ENCODE assay signal across 1 cellular context in the genomic region with DNA sequence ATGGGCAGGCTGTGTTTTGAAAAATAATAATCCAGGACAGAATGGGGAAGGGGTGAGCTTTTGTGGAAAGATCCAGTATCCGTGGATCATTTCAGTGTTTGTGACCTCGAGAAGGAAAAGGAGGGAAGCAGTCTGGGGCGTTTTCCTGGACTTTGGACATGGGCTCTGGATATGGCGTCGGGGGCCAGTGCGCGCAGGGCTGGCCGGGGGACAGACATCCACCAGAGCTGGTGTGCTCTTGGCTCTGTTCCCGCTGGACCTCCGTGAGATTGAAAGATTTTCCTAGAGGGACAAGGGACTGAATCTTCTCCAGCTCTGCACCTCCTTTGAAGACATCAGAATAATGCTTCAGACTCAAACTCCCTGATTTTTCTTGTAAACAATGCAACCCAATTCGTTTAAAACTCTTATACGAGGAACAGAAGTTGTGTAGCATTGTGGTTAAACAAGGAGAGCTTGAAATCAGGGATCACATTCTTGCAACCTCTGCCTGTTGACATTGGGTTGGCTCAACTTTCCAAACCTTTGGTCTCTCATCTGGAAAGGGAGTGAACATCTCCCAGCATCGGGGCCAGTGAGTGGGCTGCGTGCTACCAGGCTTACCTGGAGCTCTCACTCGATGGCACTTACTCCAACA.
TF ChIP-seq lines count a peak whose summit lies in the region.

No MANE protein-coding gene starts in this region.

TF ChIP-seq in HepG2, 621 proteins besides CTCF, POLR2A, EP300 and RAD21 (continued from another document and continues in another):
- TF ChIP-seq, protein P1, sequence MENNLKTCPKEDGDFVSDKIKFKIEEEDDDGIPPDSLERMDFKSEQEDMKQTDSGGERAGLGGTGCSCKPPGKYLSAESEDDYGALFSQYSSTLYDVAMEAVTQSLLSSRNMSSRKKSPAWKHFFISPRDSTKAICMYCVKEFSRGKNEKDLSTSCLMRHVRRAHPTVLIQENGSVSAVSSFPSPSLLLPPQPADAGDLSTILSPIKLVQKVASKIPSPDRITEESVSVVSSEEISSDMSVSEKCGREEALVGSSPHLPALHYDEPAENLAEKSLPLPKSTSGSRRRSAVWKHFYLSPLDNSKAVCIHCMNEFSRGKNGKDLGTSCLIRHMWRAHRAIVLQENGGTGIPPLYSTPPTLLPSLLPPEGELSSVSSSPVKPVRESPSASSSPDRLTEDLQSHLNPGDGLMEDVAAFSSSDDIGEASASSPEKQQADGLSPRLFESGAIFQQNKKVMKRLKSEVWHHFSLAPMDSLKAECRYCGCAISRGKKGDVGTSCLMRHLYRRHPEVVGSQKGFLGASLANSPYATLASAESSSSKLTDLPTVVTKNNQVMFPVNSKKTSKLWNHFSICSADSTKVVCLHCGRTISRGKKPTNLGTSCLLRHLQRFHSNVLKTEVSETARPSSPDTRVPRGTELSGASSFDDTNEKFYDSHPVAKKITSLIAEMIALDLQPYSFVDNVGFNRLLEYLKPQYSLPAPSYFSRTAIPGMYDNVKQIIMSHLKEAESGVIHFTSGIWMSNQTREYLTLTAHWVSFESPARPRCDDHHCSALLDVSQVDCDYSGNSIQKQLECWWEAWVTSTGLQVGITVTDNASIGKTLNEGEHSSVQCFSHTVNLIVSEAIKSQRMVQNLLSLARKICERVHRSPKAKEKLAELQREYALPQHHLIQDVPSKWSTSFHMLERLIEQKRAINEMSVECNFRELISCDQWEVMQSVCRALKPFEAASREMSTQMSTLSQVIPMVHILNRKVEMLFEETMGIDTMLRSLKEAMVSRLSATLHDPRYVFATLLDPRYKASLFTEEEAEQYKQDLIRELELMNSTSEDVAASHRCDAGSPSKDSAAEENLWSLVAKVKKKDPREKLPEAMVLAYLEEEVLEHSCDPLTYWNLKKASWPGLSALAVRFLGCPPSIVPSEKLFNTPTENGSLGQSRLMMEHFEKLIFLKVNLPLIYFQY (CRISPR knock-in tag; IDR thresholded peaks at IDR 0.05; ENCODE audit: borderline replicate concordance), result peak; percentile 78; the same call in 1 of the 2 replicates
- peak; percentile 27; the same call in 1 of the 2 replicates for TF ChIP-seq ZNF124 (CRISPR knock-in tag; IDR thresholded peaks at IDR 0.05)
- TF ChIP-seq ZNF256 (CRISPR knock-in tag; conservative IDR thresholded peaks at IDR 0.05), result peak; percentile 20; the same call in 1 of the 2 replicates
- 0 out of 2 replicates have a peak, but pooled peaks have one; percentile 4 for TF ChIP-seq ZNF709 (CRISPR knock-in tag; IDR thresholded peaks at IDR 0.05)
- TF ChIP-seq, protein P2, sequence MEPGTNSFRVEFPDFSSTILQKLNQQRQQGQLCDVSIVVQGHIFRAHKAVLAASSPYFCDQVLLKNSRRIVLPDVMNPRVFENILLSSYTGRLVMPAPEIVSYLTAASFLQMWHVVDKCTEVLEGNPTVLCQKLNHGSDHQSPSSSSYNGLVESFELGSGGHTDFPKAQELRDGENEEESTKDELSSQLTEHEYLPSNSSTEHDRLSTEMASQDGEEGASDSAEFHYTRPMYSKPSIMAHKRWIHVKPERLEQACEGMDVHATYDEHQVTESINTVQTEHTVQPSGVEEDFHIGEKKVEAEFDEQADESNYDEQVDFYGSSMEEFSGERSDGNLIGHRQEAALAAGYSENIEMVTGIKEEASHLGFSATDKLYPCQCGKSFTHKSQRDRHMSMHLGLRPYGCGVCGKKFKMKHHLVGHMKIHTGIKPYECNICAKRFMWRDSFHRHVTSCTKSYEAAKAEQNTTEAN (CRISPR knock-in tag; conservative IDR thresholded peaks at IDR 0.05), result peak; percentile 67; the same call in 1 of the 2 replicates
- TF ChIP-seq ZNF143 (CRISPR knock-in tag; IDR thresholded peaks at IDR 0.05), result peak; percentile 36; the same call in 1 of the 2 replicates
- TF ChIP-seq ATF2 (CRISPR knock-in tag; IDR thresholded peaks at IDR 0.05), result peak; percentile 65; the same call in 1 of the 2 replicates
- TF ChIP-seq, protein P3, sequence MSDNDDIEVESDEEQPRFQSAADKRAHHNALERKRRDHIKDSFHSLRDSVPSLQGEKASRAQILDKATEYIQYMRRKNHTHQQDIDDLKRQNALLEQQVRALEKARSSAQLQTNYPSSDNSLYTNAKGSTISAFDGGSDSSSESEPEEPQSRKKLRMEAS (IDR thresholded peaks at IDR 0.05), result peak; percentile 64
- TF ChIP-seq, protein P4, sequence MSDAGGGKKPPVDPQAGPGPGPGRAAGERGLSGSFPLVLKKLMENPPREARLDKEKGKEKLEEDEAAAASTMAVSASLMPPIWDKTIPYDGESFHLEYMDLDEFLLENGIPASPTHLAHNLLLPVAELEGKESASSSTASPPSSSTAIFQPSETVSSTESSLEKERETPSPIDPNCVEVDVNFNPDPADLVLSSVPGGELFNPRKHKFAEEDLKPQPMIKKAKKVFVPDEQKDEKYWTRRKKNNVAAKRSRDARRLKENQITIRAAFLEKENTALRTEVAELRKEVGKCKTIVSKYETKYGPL (CRISPR knock-in tag; IDR thresholded peaks at IDR 0.05), result 0 out of 2 replicates have a peak, but pooled peaks have one; percentile 27
- peak; percentile 84 for TF ChIP-seq ZNF18 (CRISPR knock-in tag; IDR thresholded peaks at IDR 0.05; ENCODE audit: insufficient replicate concordance)
- TF ChIP-seq FOXC1 (CRISPR knock-in tag; IDR thresholded peaks at IDR 0.05; ENCODE audit: borderline replicate concordance), result 0 out of 2 replicates have a peak, but pooled peaks have one; percentile 68
- peak; percentile 77 for TF ChIP-seq HDAC2 (CRISPR knock-in tag; IDR thresholded peaks at IDR 0.05)
- peak; percentile 48; the same call in 1 of the 2 replicates for TF ChIP-seq KDM5B (CRISPR knock-in tag; IDR thresholded peaks at IDR 0.05; ENCODE audit: borderline replicate concordance)
- TF ChIP-seq KDM4B (CRISPR knock-in tag; IDR thresholded peaks at IDR 0.05), result peak; percentile 49; the same call in 1 of the 2 replicates
- TF ChIP-seq HNF4A (CRISPR knock-in tag; IDR thresholded peaks at IDR 0.05), result peak; percentile 90
- no peak for TF ChIP-seq ELF4 (CRISPR knock-in tag; IDR thresholded peaks at IDR 0.05; ENCODE audit: borderline replicate concordance)
- TF ChIP-seq SP5 (CRISPR knock-in tag; IDR thresholded peaks at IDR 0.05; ENCODE audit: borderline replicate concordance, low read depth), result peak; percentile 33; the same call in 1 of the 2 replicates
- 0 out of 2 replicates have a peak, but pooled peaks have one; percentile 21 for TF ChIP-seq RCOR2 (CRISPR knock-in tag; IDR thresholded peaks at IDR 0.05)
- TF ChIP-seq HDAC1 (CRISPR knock-in tag; IDR thresholded peaks at IDR 0.05), result peak; percentile 76
- peak; percentile 44 for TF ChIP-seq SAP130 (CRISPR knock-in tag; IDR thresholded peaks at IDR 0.05; ENCODE audit: low read depth)
- 0 out of 2 replicates have a peak, but pooled peaks have one; percentile 19 for TF ChIP-seq ZFY (CRISPR knock-in tag; IDR thresholded peaks at IDR 0.05)
- TF ChIP-seq, protein P5, sequence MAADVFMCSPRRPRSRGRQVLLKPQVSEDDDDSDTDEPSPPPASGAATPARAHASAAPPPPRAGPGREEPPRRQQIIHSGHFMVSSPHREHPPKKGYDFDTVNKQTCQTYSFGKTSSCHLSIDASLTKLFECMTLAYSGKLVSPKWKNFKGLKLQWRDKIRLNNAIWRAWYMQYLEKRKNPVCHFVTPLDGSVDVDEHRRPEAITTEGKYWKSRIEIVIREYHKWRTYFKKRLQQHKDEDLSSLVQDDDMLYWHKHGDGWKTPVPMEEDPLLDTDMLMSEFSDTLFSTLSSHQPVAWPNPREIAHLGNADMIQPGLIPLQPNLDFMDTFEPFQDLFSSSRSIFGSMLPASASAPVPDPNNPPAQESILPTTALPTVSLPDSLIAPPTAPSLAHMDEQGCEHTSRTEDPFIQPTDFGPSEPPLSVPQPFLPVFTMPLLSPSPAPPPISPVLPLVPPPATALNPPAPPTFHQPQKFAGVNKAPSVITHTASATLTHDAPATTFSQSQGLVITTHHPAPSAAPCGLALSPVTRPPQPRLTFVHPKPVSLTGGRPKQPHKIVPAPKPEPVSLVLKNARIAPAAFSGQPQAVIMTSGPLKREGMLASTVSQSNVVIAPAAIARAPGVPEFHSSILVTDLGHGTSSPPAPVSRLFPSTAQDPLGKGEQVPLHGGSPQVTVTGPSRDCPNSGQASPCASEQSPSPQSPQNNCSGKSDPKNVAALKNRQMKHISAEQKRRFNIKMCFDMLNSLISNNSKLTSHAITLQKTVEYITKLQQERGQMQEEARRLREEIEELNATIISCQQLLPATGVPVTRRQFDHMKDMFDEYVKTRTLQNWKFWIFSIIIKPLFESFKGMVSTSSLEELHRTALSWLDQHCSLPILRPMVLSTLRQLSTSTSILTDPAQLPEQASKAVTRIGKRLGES (CRISPR knock-in tag; IDR thresholded peaks at IDR 0.05; ENCODE audit: borderline replicate concordance), result peak; percentile 59; the same call in 1 of the 2 replicates
- TF ChIP-seq ATF5 (CRISPR knock-in tag; IDR thresholded peaks at IDR 0.05; ENCODE audit: low read depth), result no peak
- 0 out of 2 replicates have a peak, but pooled peaks have one; percentile 68 for TF ChIP-seq ZNF549 (CRISPR knock-in tag; IDR thresholded peaks at IDR 0.05)
- TF ChIP-seq, protein P6, sequence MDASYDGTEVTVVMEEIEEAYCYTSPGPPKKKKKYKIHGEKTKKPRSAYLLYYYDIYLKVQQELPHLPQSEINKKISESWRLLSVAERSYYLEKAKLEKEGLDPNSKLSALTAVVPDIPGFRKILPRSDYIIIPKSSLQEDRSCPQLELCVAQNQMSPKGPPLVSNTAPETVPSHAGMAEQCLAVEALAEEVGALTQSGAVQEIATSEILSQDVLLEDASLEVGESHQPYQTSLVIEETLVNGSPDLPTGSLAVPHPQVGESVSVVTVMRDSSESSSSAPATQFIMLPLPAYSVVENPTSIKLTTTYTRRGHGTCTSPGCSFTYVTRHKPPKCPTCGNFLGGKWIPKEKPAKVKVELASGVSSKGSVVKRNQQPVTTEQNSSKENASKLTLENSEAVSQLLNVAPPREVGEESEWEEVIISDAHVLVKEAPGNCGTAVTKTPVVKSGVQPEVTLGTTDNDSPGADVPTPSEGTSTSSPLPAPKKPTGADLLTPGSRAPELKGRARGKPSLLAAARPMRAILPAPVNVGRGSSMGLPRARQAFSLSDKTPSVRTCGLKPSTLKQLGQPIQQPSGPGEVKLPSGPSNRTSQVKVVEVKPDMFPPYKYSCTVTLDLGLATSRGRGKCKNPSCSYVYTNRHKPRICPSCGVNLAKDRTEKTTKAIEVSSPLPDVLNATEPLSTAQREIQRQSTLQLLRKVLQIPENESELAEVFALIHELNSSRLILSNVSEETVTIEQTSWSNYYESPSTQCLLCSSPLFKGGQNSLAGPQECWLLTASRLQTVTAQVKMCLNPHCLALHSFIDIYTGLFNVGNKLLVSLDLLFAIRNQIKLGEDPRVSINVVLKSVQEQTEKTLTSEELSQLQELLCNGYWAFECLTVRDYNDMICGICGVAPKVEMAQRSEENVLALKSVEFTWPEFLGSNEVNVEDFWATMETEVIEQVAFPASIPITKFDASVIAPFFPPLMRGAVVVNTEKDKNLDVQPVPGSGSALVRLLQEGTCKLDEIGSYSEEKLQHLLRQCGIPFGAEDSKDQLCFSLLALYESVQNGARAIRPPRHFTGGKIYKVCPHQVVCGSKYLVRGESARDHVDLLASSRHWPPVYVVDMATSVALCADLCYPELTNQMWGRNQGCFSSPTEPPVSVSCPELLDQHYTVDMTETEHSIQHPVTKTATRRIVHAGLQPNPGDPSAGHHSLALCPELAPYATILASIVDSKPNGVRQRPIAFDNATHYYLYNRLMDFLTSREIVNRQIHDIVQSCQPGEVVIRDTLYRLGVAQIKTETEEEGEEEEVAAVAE (CRISPR knock-in tag; IDR thresholded peaks at IDR 0.05; ENCODE audit: borderline replicate concordance), result peak; percentile 31; the same call in 1 of the 2 replicates
- TF ChIP-seq ZBTB34 (CRISPR knock-in tag; IDR thresholded peaks at IDR 0.05), result 0 out of 2 replicates have a peak, but pooled peaks have one; percentile 50
- peak; percentile 30; the same call in 1 of the 2 replicates for TF ChIP-seq ZNF790 (CRISPR knock-in tag; IDR thresholded peaks at IDR 0.05; ENCODE audit: borderline replicate concordance)
- TF ChIP-seq, protein P7, sequence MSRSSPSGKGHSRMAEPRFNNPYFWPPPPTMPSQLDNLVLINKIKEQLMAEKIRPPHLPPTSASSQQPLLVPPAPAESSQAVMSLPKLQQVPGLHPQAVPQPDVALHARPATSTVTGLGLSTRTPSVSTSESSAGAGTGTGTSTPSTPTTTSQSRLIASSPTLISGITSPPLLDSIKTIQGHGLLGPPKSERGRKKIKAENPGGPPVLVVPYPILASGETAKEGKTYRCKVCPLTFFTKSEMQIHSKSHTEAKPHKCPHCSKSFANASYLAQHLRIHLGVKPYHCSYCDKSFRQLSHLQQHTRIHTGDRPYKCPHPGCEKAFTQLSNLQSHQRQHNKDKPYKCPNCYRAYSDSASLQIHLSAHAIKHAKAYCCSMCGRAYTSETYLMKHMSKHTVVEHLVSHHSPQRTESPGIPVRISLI (CRISPR knock-in tag; IDR thresholded peaks at IDR 0.05; ENCODE audit: borderline replicate concordance), result peak; percentile 28; the same call in 1 of the 2 replicates
- 0 out of 2 replicates have a peak, but pooled peaks have one; percentile 35 for TF ChIP-seq ZNF329 (CRISPR knock-in tag; IDR thresholded peaks at IDR 0.05; ENCODE audit: low read depth)
